In genomic region chr2:65429799-65430514, GRCh38 we compare ENCODE assay signal across 9 cellular contexts. TPM values are rescaled to one million over a fixed set of nuclear protein-coding genes. Genes with fewer than 3 reads are reported as not detected.
A peak's percentile ranks its signal among the peaks of the same experiment; 100 is the strongest.
DNase-seq lines count a peak whose midpoint lies in the region; ATAC-seq and TF ChIP-seq lines count a peak whose summit lies in the region.
"Had no signal": no experiment of that assay in that cellular context is flagged by ENCODE, and none has a peak within 500 bp of the region (broad histone marks: within the 10 kb centered on the region; RNA-seq: fewer than 3 reads in every experiment).

No MANE protein-coding gene starts in this region.

- peaks cover 34% of the 10 kb centered on the region for H4K20me1 ChIP-seq in PC-9 (ENCODE audit: insufficient read depth)

- DNase-seq in GM03348 (ENCODE audit: low spot score) (peak; percentile 7), PC-9 (peak in 1 of 2 experiments; percentile 38), esophagus squamous epithelium (lab: John Stamatoyannopoulos, UW) (no peak), psoas muscle (no peak), NCI-H526 (lab: John Stamatoyannopoulos, UW) (no peak), iPS-NIHi11 (ENCODE audit: low spot score) (no peak), RPMI8226 (no peak)
- DNase-seq in activated effector memory CD4-positive, alpha-beta T cell treated with anti-CD3 and anti-CD28 coated beads, Interleukin-2, amount 50 U/mL, for 16 hours: no peak
- DNase-seq: NCI-H2081 treated with DMSO at 0.1 percent for 48 hours had no signal

- CTCF ChIA-PET in PC-9 (lab: Charles Lee): interaction anchor here (0.6 to 1.7 kb wide), 4 partner anchors 47 to 210 kb away, joined by 4 to 12 read pairs (median 8); no protein-coding TSS in a partner anchor

- H3K4me2 ChIP-seq in PC-9: peak overlapping the region; percentile 87

- H3F3A ChIP-seq in PC-9 (ENCODE audit: insufficient read depth, low read depth): peaks cover 24% of the 10 kb centered on the region

- peaks cover 43% of the 10 kb centered on the region for H3K4me1 ChIP-seq in PC-9 (replicated peaks; ENCODE audit: insufficient read depth)
- peaks cover 11 to 42% (median 18%) of the 10 kb centered on the region in 3 donors for H3K4me1 ChIP-seq in esophagus squamous epithelium
- peaks cover 8% of the 10 kb centered on the region for H3K4me1 ChIP-seq in psoas muscle

- POLR2A ChIA-PET in PC-9 (lab: Charles Lee; ENCODE audit: unreplicated experiment): interaction anchor here (0.5 to 0.6 kb wide), 3 partner anchors 23 to 1612 kb away, joined by 3 to 13 read pairs (median 8); no protein-coding TSS in a partner anchor

- H3K9me3 ChIP-seq in PC-9 (ENCODE audit: insufficient read depth, low read depth) (no peaks in the 10 kb centered on the region), esophagus squamous epithelium (no peaks in the 10 kb centered on the region), psoas muscle (no peaks in the 10 kb centered on the region)

- H2AFZ ChIP-seq in PC-9: no peak overlapping the region

- H3K27me3 ChIP-seq in PC-9 (ENCODE audit: insufficient read depth, low read depth) (no peaks in the 10 kb centered on the region), esophagus squamous epithelium (no peaks in the 10 kb centered on the region), psoas muscle (ENCODE audit: insufficient read depth in 3 of 3, low read length in 2 of 3) (peaks cover 0 to 11% (median 0%) of the 10 kb centered on the region in 3 donors)

- intact Hi-C loops in PC-9 (cut with micrococcal nuclease; ENCODE audit: unreplicated experiment): loop anchor here (5.0 kb wide), 3 partner anchors 108 to 908 kb away; partner anchors contain the start of gene AFTPH
- intact Hi-C loops in esophagus squamous epithelium (cut with DNase I): loop anchor here (10.0 kb wide), 1 partner anchor 135 kb away; no protein-coding TSS in a partner anchor
- intact Hi-C loops in psoas muscle (cut with DNase I): loop anchor here (5.0 to 10.0 kb wide), 3 partner anchors 63 to 365 kb away; no protein-coding TSS in a partner anchor

- H3K4me3 ChIP-seq in PC-9 (peak overlapping the region; percentile 91), esophagus squamous epithelium (peak overlapping the region; percentile 75 to 89 (median 80)), psoas muscle (peak overlapping the region; percentile 87)

- WGBS in esophagus squamous epithelium, 2 donors: 34 to 36% methylated on average over 10 to 15 of the region's 16 CpGs
- WGBS in psoas muscle, 3 donors: 24 to 25% (median 25%) methylated on average over 16 of the region's 16 CpGs

- 0 out of 2 replicates have a peak, but pooled peaks cover 4% of the 10 kb centered on the region for H3K36me3 ChIP-seq in PC-9 (ENCODE audit: low read depth)
- no peaks in the 10 kb centered on the region for H3K36me3 ChIP-seq in esophagus squamous epithelium
- H3K36me3 ChIP-seq in psoas muscle (ENCODE audit: insufficient read depth in 1 of 2, low read depth in 1 of 2): no peaks in the 10 kb centered on the region

- BruUV-seq in PC-9 (replicated peaks; lab: Mats Ljungman, UMichigan): TSS peak; percentile 28

- TF ChIP-seq POLR2A in esophagus squamous epithelium (IDR thresholded peaks at IDR 0.05): no peak

- peaks cover 88% of the 10 kb centered on the region for H3K79me2 ChIP-seq in PC-9 (ENCODE audit: low read depth)

- H3K27ac ChIP-seq in PC-9 (peak overlapping the region; percentile 59; the same call in 1 of the 2 replicates), esophagus squamous epithelium (peak overlapping the region; percentile 92 to 96 (median 94)), psoas muscle (peak overlapping the region; percentile 75)

- no peak for TF ChIP-seq CTCF in PC-9 (conservative IDR thresholded peaks at IDR 0.05)
- no peak for TF ChIP-seq CTCF in esophagus squamous epithelium (IDR thresholded peaks at IDR 0.05)
- TF ChIP-seq CTCF in psoas muscle (IDR thresholded peaks at IDR 0.05): no peak

- no peak for ATAC-seq in psoas muscle

- H3K9me2 ChIP-seq in PC-9 (ENCODE audit: insufficient read depth): no peaks in the 10 kb centered on the region

RNA-seq across cellular contexts. Expression of gene SPRED2, which starts 2.4 kb away (rescaled TPM):
- total RNA-seq in PC-9 (2021) (33.5 and 33.6 TPM in 2 replicates), esophagus squamous epithelium (10 to 100 TPM in 1 of 4 donors, 1 to 10 TPM in 3; 8.1 to 15.1 (median 9.1) TPM), psoas muscle (10 to 100 TPM in 1 of 4 donors, 1 to 10 TPM in 3; 8.5 to 16.9 (median 9.2) TPM)
- polyA plus RNA-seq in psoas muscle: 1 to 10 TPM; 3.8 to 7.9 (median 4.1) TPM
